15 cellular contexts compared by ENCODE assay signal in the genomic region with DNA sequence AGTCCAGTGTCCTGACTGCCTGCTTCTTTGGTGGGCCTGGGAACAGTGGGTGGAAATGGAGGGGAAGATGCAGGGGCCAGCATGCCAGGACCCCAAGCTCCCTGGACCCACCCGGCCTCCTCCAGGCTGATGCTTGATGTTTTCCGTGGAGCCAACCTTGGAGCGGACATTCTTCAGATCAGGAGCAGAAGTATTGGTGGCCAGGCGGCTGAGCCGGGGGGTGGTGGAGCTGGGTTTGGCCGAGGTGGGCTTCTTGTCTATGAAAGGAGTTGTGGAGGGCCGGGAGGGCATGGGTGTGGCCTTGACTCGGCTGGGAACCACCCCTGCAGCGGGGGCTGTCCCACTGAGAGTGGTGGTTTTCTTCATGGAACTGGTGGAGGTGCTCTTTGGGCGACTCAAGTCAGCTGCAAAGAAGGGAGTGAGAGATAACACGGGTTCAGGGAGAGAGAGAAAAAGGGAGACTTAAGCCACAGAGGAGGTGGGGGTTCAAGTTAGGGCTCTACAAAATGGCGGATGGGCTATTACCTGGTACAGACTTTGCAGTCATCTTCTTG.
"Had no signal": no experiment of that assay in that cellular context is flagged by ENCODE, and none has a peak within 500 bp of the region (broad histone marks: within the 10 kb centered on the region; RNA-seq: fewer than 3 reads in every experiment).

No MANE protein-coding gene starts in this region.

- ATAC-seq: heart right ventricle; naive thymus-derived CD4-positive, alpha-beta T cell; stimulated activated memory B cell treated with anti-CD40 and anti-IgM and Interleukin-4, amounts not matched to agents 10 μg/mL and 1 μg/mL and 100 μg/mL, for 72 hours had no signal

- H3K27me3 ChIP-seq: colonic mucosa, heart right ventricle, ovary, testis, tibial nerve had no signal

- H3K36me3 ChIP-seq: ovary had no signal

- H3K27ac ChIP-seq: colonic mucosa, heart right ventricle, ovary, testis, tibial nerve had no signal

- DNase-seq: cerebellar nuclear complex; colonic mucosa; dermis blood vessel endothelial cell; heart right ventricle; hypothalamus; kidney glomerular epithelial cell; naive thymus-derived CD4-positive, alpha-beta T cell; ovary; right cardiac atrium; stimulated activated CD4-positive, alpha-beta T cell treated with anti-CD3 and anti-CD28 coated beads, Interleukin-2, amount 100 ng/mL, for 48 hours; testis had no signal

- H3K4me1 ChIP-seq: colonic mucosa, tibial nerve had no signal

- H3K4me1 Mint-ChIP-seq: stimulated activated memory B cell treated with anti-CD40 and anti-IgM and Interleukin-4, amounts not matched to agents 10 μg/mL and 1 μg/mL and 100 μg/mL, for 72 hours had no signal

- H3K27ac Mint-ChIP-seq: naive thymus-derived CD4-positive, alpha-beta T cell; stimulated activated memory B cell treated with anti-CD40 and anti-IgM and Interleukin-4, amounts not matched to agents 10 μg/mL and 1 μg/mL and 100 μg/mL, for 72 hours; stimulated activated naive CD8-positive, alpha-beta T cell treated with anti-CD3 and anti-CD28 coated beads, Interleukin-15, Interleukin-2, amounts not matched to agents 100 ng/mL and 50 ng/mL, for 24 hours had no signal

- H3K9me3 Mint-ChIP-seq: naive thymus-derived CD4-positive, alpha-beta T cell; stimulated activated memory B cell treated with anti-CD40 and anti-IgM and Interleukin-4, amounts not matched to agents 10 μg/mL and 1 μg/mL and 100 μg/mL, for 72 hours; stimulated activated naive CD8-positive, alpha-beta T cell treated with anti-CD3 and anti-CD28 coated beads, Interleukin-15, Interleukin-2, amounts not matched to agents 100 ng/mL and 50 ng/mL, for 24 hours had no signal

- H3K4me3 Mint-ChIP-seq: naive thymus-derived CD4-positive, alpha-beta T cell; stimulated activated memory B cell treated with anti-CD40 and anti-IgM and Interleukin-4, amounts not matched to agents 10 μg/mL and 1 μg/mL and 100 μg/mL, for 72 hours; stimulated activated naive CD8-positive, alpha-beta T cell treated with anti-CD3 and anti-CD28 coated beads, Interleukin-15, Interleukin-2, amounts not matched to agents 100 ng/mL and 50 ng/mL, for 24 hours had no signal

- H3K27me3 Mint-ChIP-seq: naive thymus-derived CD4-positive, alpha-beta T cell; stimulated activated memory B cell treated with anti-CD40 and anti-IgM and Interleukin-4, amounts not matched to agents 10 μg/mL and 1 μg/mL and 100 μg/mL, for 72 hours; stimulated activated naive CD8-positive, alpha-beta T cell treated with anti-CD3 and anti-CD28 coated beads, Interleukin-15, Interleukin-2, amounts not matched to agents 100 ng/mL and 50 ng/mL, for 24 hours had no signal

- H3K9me3 ChIP-seq: colonic mucosa, heart right ventricle, ovary, testis, tibial nerve had no signal

- H3K4me3 ChIP-seq: colonic mucosa, heart right ventricle, ovary, smooth muscle cell, testis, tibial nerve had no signal
